ENCODE assay signal across 23 cellular contexts in the genomic region with DNA sequence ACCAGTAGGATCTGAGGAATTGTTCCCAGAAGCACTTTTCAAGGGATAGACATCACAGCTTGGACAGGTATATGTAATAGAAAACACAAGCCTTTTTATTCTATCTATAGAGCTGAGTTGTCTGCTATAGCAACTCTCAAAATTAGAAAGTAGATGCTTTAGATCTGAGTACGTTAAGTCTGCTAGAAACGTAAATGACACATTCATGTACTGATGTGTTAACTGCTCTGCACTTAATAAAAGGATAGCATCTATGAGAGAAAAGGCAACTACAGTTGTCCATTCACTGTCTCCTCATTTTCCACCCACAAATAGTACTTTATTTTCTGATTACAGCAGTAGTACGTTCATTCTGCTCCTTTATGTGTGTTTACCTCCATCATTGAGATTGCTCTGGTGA.
"Had no signal": no experiment of that assay in that cellular context is flagged by ENCODE, and none has a peak within 500 bp of the region (broad histone marks: within the 10 kb centered on the region; RNA-seq: fewer than 3 reads in every experiment).

No MANE protein-coding gene starts in this region.

- H3K4me3 Mint-ChIP-seq: dendritic cell treated with granulocyte-macrophage colony-stimulating factor and Interleukin-4, amounts not matched to agents 40 ng/mL and 50 ng/mL, for 4 days; effector memory CD8-positive, alpha-beta T cell; endodermal cell; naive thymus-derived CD4-positive, alpha-beta T cell had no signal

- ATAC-seq: effector memory CD8-positive, alpha-beta T cell; esophagus mucosa; gastrocnemius medialis; heart right ventricle; left cardiac atrium; left lung; left ventricle myocardium superior; lower lobe of right lung; naive thymus-derived CD4-positive, alpha-beta T cell had no signal

- H3K27me3 Mint-ChIP-seq: dendritic cell treated with granulocyte-macrophage colony-stimulating factor and Interleukin-4, amounts not matched to agents 40 ng/mL and 50 ng/mL, for 4 days; effector memory CD8-positive, alpha-beta T cell; naive thymus-derived CD4-positive, alpha-beta T cell had no signal

- H3K9me3 ChIP-seq: colonic mucosa, esophagus squamous epithelium, gastrocnemius medialis, heart right ventricle, left lung, lower lobe of right lung had no signal

- DNase-seq: colonic mucosa; cortex of kidney; effector CD8-positive, alpha-beta T cell; effector memory CD8-positive, alpha-beta T cell; endodermal cell; erythroblast; esophagus squamous epithelium; foreskin fibroblast; foreskin melanocyte; gastrocnemius medialis; glutamatergic neuron; head of caudate nucleus; heart right ventricle; hippocampal formation; left cardiac atrium; left lung; left ventricle myocardium superior; lower lobe of right lung; mesenchymal stem cell; midbrain; naive thymus-derived CD4-positive, alpha-beta T cell had no signal

- H3K27ac Mint-ChIP-seq: endodermal cell had no signal

- H3K9me3 Mint-ChIP-seq: dendritic cell treated with granulocyte-macrophage colony-stimulating factor and Interleukin-4, amounts not matched to agents 40 ng/mL and 50 ng/mL, for 4 days; effector memory CD8-positive, alpha-beta T cell; endodermal cell; naive thymus-derived CD4-positive, alpha-beta T cell had no signal
